Comparison of ENCODE assay signal across 30 cellular contexts in genomic region chr18:58544179-58544578, GRCh38.
DNase-seq lines count a peak whose midpoint lies in the region; ATAC-seq, FAIRE-seq and TF ChIP-seq lines count a peak whose summit lies in the region.
"Had no signal": no experiment of that assay in that cellular context is flagged by ENCODE, and none has a peak within 500 bp of the region (broad histone marks: within the 10 kb centered on the region; RNA-seq: fewer than 3 reads in every experiment).

No MANE protein-coding gene starts in this region.

- TF ChIP-seq CTCF in gastrocnemius medialis (IDR thresholded peaks at IDR 0.05 in 4 of 5, conservative IDR thresholded peaks at IDR 0.05 in 1 of 5): no peak

- no peak for DNase-seq in activated naive CD8-positive, alpha-beta T cell treated with anti-CD3 and anti-CD28 coated beads for 36 hours
- no peak for DNase-seq in activated naive CD8-positive, alpha-beta T cell treated with anti-CD3 and anti-CD28 coated beads, Interleukin-2, amount 50 U/mL, for 24 hours
- DNase-seq in gastrocnemius medialis (no peak), GM12892 (ENCODE audit: insufficient read length) (no peak), DMS79 treated with DMSO at 0.1 percent for 48 hours (lab: John Stamatoyannopoulos, UW) (no peak)
- DNase-seq: ACHN; activated naive CD4-positive, alpha-beta T cell; activated T-cell treated with anti-CD3 and anti-CD28 coated beads, Interleukin-2, amount 50 U/mL, for 48 hours; anterior cingulate cortex; DMS153; effector memory CD4-positive, alpha-beta T cell; H7; NCI-H2029 treated with DMSO at 0.1 percent for 48 hours; NCI-H2227 treated with DMSO at 0.1 percent for 48 hours; NCI-H526 treated with DMSO at 0.1 percent for 48 hours; ovary; SJCRH30; stomach; SW 1271; T-helper 9 cell; WERI-Rb-1 had no signal

- no peaks in the 10 kb centered on the region for H3K36me3 ChIP-seq in gastrocnemius medialis
- H3K36me3 ChIP-seq: ovary, SJCRH30, stomach, vagina, WERI-Rb-1 had no signal

- ATAC-seq in activated naive CD8-positive, alpha-beta T cell treated with anti-CD3 and anti-CD28 coated beads, Interleukin-2, amount 50 U/mL, for 24 hours: no peak
- ATAC-seq in gastrocnemius medialis: no peak
- no peak for ATAC-seq in GM18861 (IDR thresholded peaks at IDR 0.05; ENCODE audit: unreplicated experiment)

- peak overlapping the region; percentile 1 for H3K27ac Mint-ChIP-seq in activated naive CD8-positive, alpha-beta T cell
- no peak overlapping the region for H3K27ac Mint-ChIP-seq in activated naive CD8-positive, alpha-beta T cell treated with anti-CD3 and anti-CD28 coated beads for 36 hours
- peak overlapping the region; percentile 33 for H3K27ac Mint-ChIP-seq in activated naive CD8-positive, alpha-beta T cell treated with anti-CD3 and anti-CD28 coated beads, Interleukin-2, amount 50 U/mL, for 24 hours

- peak overlapping the region; percentile 8 to 82 (median 54) for H3K27ac ChIP-seq in gastrocnemius medialis
- H3K27ac ChIP-seq: coronary artery, epithelial cell of prostate, ovary, SJCRH30, skin epidermis, stomach, vagina, WERI-Rb-1 had no signal

- no peak overlapping the region for H3K4me3 ChIP-seq in gastrocnemius medialis
- H3K4me3 ChIP-seq: coronary artery, ovary, SJCRH30, skin epidermis, stomach, vagina had no signal

- TF ChIP-seq EP300 in Ishikawa (IDR thresholded peaks at IDR 0.05; ENCODE audit: borderline replicate concordance): peak; percentile 100

- H3K4me1 ChIP-seq in gastrocnemius medialis: peaks cover 53 to 56% of the 10 kb centered on the region in 2 donors

- H3K36me3 Mint-ChIP-seq in activated naive CD8-positive, alpha-beta T cell: no peaks in the 10 kb centered on the region
- no peaks in the 10 kb centered on the region for H3K36me3 Mint-ChIP-seq in activated naive CD8-positive, alpha-beta T cell treated with anti-CD3 and anti-CD28 coated beads for 36 hours
- peaks cover 2% of the 10 kb centered on the region for H3K36me3 Mint-ChIP-seq in activated naive CD8-positive, alpha-beta T cell treated with anti-CD3 and anti-CD28 coated beads, Interleukin-2, amount 50 U/mL, for 24 hours (ENCODE audit: low read depth)

- H3K27me3 ChIP-seq in gastrocnemius medialis: no peaks in the 10 kb centered on the region
- H3K27me3 ChIP-seq: ovary, SJCRH30, stomach, vagina had no signal

- no peaks in the 10 kb centered on the region for H3K27me3 Mint-ChIP-seq in activated naive CD8-positive, alpha-beta T cell
- no peaks in the 10 kb centered on the region for H3K27me3 Mint-ChIP-seq in activated naive CD8-positive, alpha-beta T cell treated with anti-CD3 and anti-CD28 coated beads for 36 hours
- H3K27me3 Mint-ChIP-seq in activated naive CD8-positive, alpha-beta T cell treated with anti-CD3 and anti-CD28 coated beads, Interleukin-2, amount 50 U/mL, for 24 hours: no peaks in the 10 kb centered on the region

- TF ChIP-seq RAD21 in Ishikawa (IDR thresholded peaks at IDR 0.05; ENCODE audit: low read depth): peak; percentile 20; the same call in 1 of the 2 replicates

- H3K9me3 ChIP-seq in gastrocnemius medialis: no peaks in the 10 kb centered on the region
- H3K9me3 ChIP-seq: ovary, SJCRH30, stomach, vagina had no signal

- FAIRE-seq in GM12892 (lab: Jason Lieb, UNC): no peak
- FAIRE-seq: RCC 7860 had no signal

- intact Hi-C loops in gastrocnemius medialis (cut with DNase I; ENCODE audit: low total_unique reads): loop anchor here (5.0 to 10.0 kb wide), 2 partner anchors 93 to 521 kb away; no protein-coding TSS in a partner anchor

- H3K9me3 Mint-ChIP-seq in activated naive CD8-positive, alpha-beta T cell (ENCODE audit: low read depth): no peaks in the 10 kb centered on the region
- H3K9me3 Mint-ChIP-seq in activated naive CD8-positive, alpha-beta T cell treated with anti-CD3 and anti-CD28 coated beads for 36 hours: peaks cover 4% of the 10 kb centered on the region
- H3K9me3 Mint-ChIP-seq in activated naive CD8-positive, alpha-beta T cell treated with anti-CD3 and anti-CD28 coated beads, Interleukin-2, amount 50 U/mL, for 24 hours: no peaks in the 10 kb centered on the region
- H3K9me3 Mint-ChIP-seq: neural crest cell had no signal

- H3K4me1 Mint-ChIP-seq in activated naive CD8-positive, alpha-beta T cell (ENCODE audit: low read depth): peaks cover 61% of the 10 kb centered on the region
- H3K4me1 Mint-ChIP-seq in activated naive CD8-positive, alpha-beta T cell treated with anti-CD3 and anti-CD28 coated beads for 36 hours: peaks cover 75% of the 10 kb centered on the region
- peaks cover 95% of the 10 kb centered on the region for H3K4me1 Mint-ChIP-seq in activated naive CD8-positive, alpha-beta T cell treated with anti-CD3 and anti-CD28 coated beads, Interleukin-2, amount 50 U/mL, for 24 hours
- H3K4me1 Mint-ChIP-seq: neural crest cell had no signal

- TF ChIP-seq POLR2A in gastrocnemius medialis (IDR thresholded peaks at IDR 0.05) (no peak), GM12892 (IDR thresholded peaks at IDR 0.05; ENCODE audit: low read depth, low read length) (no peak)

- in situ Hi-C loops in gastrocnemius medialis (cut with MboI; ENCODE audit: low sequenced_read_pairs in 4 of 4): loop anchor here (25.0 kb wide), 2 partner anchors 118 to 518 kb away; partner anchors contain the start of gene MALT1 (in 2 of the 4)

- no peak overlapping the region for H3K4me3 Mint-ChIP-seq in activated naive CD8-positive, alpha-beta T cell
- H3K4me3 Mint-ChIP-seq in activated naive CD8-positive, alpha-beta T cell treated with anti-CD3 and anti-CD28 coated beads for 36 hours: no peak overlapping the region
- H3K4me3 Mint-ChIP-seq in activated naive CD8-positive, alpha-beta T cell treated with anti-CD3 and anti-CD28 coated beads, Interleukin-2, amount 50 U/mL, for 24 hours: no peak overlapping the region
- H3K4me3 Mint-ChIP-seq: neural crest cell had no signal

TF ChIP-seq in Ishikawa, 13 proteins besides CTCF, POLR2A, EP300 and RAD21:
- no peak for TF ChIP-seq EGR1 (IDR thresholded peaks at IDR 0.05)
- peak; percentile 99 for TF ChIP-seq TCF12 (IDR thresholded peaks at IDR 0.05; ENCODE audit: low read depth)
- TF ChIP-seq ZBTB7A (IDR thresholded peaks at IDR 0.05; ENCODE audit: low read depth): no peak; the same call in 1 of the 2 replicates
- TF ChIP-seq CEBPB (IDR thresholded peaks at IDR 0.05): peak; percentile 55
- TF ChIP-seq USF1 (IDR thresholded peaks at IDR 0.05): no peak
- TF ChIP-seq YY1 (IDR thresholded peaks at IDR 0.05; ENCODE audit: low read depth): peak; percentile 54; the same call in 1 of the 2 replicates
- peak; percentile 98 for TF ChIP-seq TEAD4 (IDR thresholded peaks at IDR 0.05)
- TF ChIP-seq NFIC (IDR thresholded peaks at IDR 0.05): peak; percentile 97
- TF ChIP-seq, protein P1, sequence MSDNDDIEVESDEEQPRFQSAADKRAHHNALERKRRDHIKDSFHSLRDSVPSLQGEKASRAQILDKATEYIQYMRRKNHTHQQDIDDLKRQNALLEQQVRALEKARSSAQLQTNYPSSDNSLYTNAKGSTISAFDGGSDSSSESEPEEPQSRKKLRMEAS (IDR thresholded peaks at IDR 0.05): peak; percentile 62
- peak; percentile 30; the same call in 1 of the 2 replicates for TF ChIP-seq REST (IDR thresholded peaks at IDR 0.05; ENCODE audit: low read depth)
- TF ChIP-seq FOXM1 (IDR thresholded peaks at IDR 0.05; ENCODE audit: borderline replicate concordance, low read depth): peak; percentile 99
